1 cellular context compared by ENCODE assay signal in genomic region chr16:14608111-14608566, GRCh38.
A peak's percentile ranks its signal among the peaks of the same experiment; 100 is the strongest.
TF ChIP-seq lines count a peak whose summit lies in the region.

No MANE protein-coding gene starts in this region.

TF ChIP-seq in HepG2, 621 proteins besides CTCF, POLR2A, EP300 and RAD21:
- TF ChIP-seq ZNF619 (CRISPR knock-in tag; IDR thresholded peaks at IDR 0.05) = no peak
- peak; percentile 27; the same call in 1 of the 2 replicates for TF ChIP-seq SMYD3 (CRISPR knock-in tag; IDR thresholded peaks at IDR 0.05)
